7 cellular contexts compared by ENCODE assay signal in genomic region chr3:101827211-101828174, GRCh38. TPM values are rescaled to one million over a fixed set of nuclear protein-coding genes. Genes with fewer than 3 reads are reported as not detected.
DNase-seq lines count a peak whose midpoint lies in the region; ATAC-seq, FAIRE-seq and TF ChIP-seq lines count a peak whose summit lies in the region.

No MANE protein-coding gene starts in this region.

- CTCF ChIA-PET in activated CD8-positive, alpha-beta T cell treated with anti-CD3 and anti-CD28 coated beads for 36 hours (lab: Charles Lee), result interaction anchor here (0.9 to 2.2 kb wide), 9 partner anchors 10 to 398 kb away, joined by 3 to 15 read pairs (median 6); partner anchors contain the start of gene NFKBIZ

- peak; percentile 85 for ATAC-seq in HG02852 (IDR thresholded peaks at IDR 0.05; ENCODE audit: unreplicated experiment)
- peak; percentile 86 for ATAC-seq in activated CD8-positive, alpha-beta T cell treated with anti-CD3 and anti-CD28 coated beads for 36 hours

- H3K4me3 Mint-ChIP-seq in activated CD8-positive, alpha-beta T cell treated with anti-CD3 and anti-CD28 coated beads for 36 hours, result peak overlapping the region; percentile 84

- peaks cover 44% of the 10 kb centered on the region for H3K36me3 Mint-ChIP-seq in activated CD8-positive, alpha-beta T cell treated with anti-CD3 and anti-CD28 coated beads for 36 hours (ENCODE audit: low read depth)

- peak; percentile 98 for FAIRE-seq in GM18507 (lab: Jason Lieb, UNC)

- POLR2A ChIA-PET in activated CD8-positive, alpha-beta T cell treated with anti-CD3 and anti-CD28 coated beads for 36 hours (lab: Charles Lee), result interaction anchor here (0.5 to 5.2 kb wide), 12 partner anchors 9 to 419 kb away, joined by 3 to 151 read pairs (median 4); partner anchors contain the start of genes CEP97, NFKBIZ and ZBTB11

- H3K4me1 Mint-ChIP-seq in activated CD8-positive, alpha-beta T cell treated with anti-CD3 and anti-CD28 coated beads for 36 hours (ENCODE audit: low read depth), result peaks cover 63% of the 10 kb centered on the region

- no peaks in the 10 kb centered on the region for H3K9me3 Mint-ChIP-seq in activated CD8-positive, alpha-beta T cell treated with anti-CD3 and anti-CD28 coated beads for 36 hours

- H3K27ac Mint-ChIP-seq in activated CD8-positive, alpha-beta T cell treated with anti-CD3 and anti-CD28 coated beads for 36 hours, result peak overlapping the region; percentile 95

- H3K27me3 Mint-ChIP-seq in activated CD8-positive, alpha-beta T cell treated with anti-CD3 and anti-CD28 coated beads for 36 hours, result no peaks in the 10 kb centered on the region

- intact Hi-C loops in activated CD8-positive, alpha-beta T cell treated with anti-CD3 and anti-CD28 coated beads for 36 hours (cut with micrococcal nuclease), result loop anchor here (1.0 to 10.0 kb wide), 3 partner anchors 23 to 265 kb away; no protein-coding TSS in a partner anchor

- DNase-seq in GM18507 (ENCODE audit: extremely low spot score, insufficient read length, low read depth) (no peak), NCI-H2227 treated with DMSO at 0.1 percent for 48 hours (lab: John Stamatoyannopoulos, UW) (peak; percentile 26), medulla oblongata (ENCODE audit: extremely low spot score) (peak; percentile 91)
- peak; percentile 98 for DNase-seq in activated CD8-positive, alpha-beta T cell treated with anti-CD3 and anti-CD28 coated beads for 36 hours
- DNase-seq in effector CD8-positive, alpha-beta T cell (lab: John Stamatoyannopoulos, UW), result peak; percentile 58
- peak; percentile 67 for DNase-seq in stimulated activated CD8-positive, alpha-beta memory T cell treated with anti-CD3 and anti-CD28 coated beads, Interleukin-12 subunit alpha, Interleukin-12 subunit beta, amount 100 ng/mL, for 1 hour (ENCODE audit: low read depth)

- TF ChIP-seq CTCF in activated CD8-positive, alpha-beta T cell treated with anti-CD3 and anti-CD28 coated beads for 36 hours (IDR thresholded peaks at IDR 0.05), result no peak

RNA-seq across cellular contexts. Expression of gene NFKBIZ, which starts 21.8 kb away (rescaled TPM):
- 10 to 100 TPM; 62.1 to 70.6 TPM for total RNA-seq in activated CD8-positive, alpha-beta T cell treated with anti-CD3 and anti-CD28 coated beads for 36 hours

RNA-seq across cellular contexts. Expression of gene NXPE3, which starts 48.5 kb away (rescaled TPM):
- total RNA-seq in activated CD8-positive, alpha-beta T cell treated with anti-CD3 and anti-CD28 coated beads for 36 hours, result 10 to 100 TPM; 20.9 to 21.6 TPM
